1 cellular context compared by ENCODE assay signal in genomic region chr14:88799522-88799921, GRCh38.
TF ChIP-seq lines count a peak whose summit lies in the region.

No MANE protein-coding gene starts in this region.

TF ChIP-seq in A549, 52 proteins besides CTCF, POLR2A, EP300 and RAD21:
- TF ChIP-seq, protein P1, sequence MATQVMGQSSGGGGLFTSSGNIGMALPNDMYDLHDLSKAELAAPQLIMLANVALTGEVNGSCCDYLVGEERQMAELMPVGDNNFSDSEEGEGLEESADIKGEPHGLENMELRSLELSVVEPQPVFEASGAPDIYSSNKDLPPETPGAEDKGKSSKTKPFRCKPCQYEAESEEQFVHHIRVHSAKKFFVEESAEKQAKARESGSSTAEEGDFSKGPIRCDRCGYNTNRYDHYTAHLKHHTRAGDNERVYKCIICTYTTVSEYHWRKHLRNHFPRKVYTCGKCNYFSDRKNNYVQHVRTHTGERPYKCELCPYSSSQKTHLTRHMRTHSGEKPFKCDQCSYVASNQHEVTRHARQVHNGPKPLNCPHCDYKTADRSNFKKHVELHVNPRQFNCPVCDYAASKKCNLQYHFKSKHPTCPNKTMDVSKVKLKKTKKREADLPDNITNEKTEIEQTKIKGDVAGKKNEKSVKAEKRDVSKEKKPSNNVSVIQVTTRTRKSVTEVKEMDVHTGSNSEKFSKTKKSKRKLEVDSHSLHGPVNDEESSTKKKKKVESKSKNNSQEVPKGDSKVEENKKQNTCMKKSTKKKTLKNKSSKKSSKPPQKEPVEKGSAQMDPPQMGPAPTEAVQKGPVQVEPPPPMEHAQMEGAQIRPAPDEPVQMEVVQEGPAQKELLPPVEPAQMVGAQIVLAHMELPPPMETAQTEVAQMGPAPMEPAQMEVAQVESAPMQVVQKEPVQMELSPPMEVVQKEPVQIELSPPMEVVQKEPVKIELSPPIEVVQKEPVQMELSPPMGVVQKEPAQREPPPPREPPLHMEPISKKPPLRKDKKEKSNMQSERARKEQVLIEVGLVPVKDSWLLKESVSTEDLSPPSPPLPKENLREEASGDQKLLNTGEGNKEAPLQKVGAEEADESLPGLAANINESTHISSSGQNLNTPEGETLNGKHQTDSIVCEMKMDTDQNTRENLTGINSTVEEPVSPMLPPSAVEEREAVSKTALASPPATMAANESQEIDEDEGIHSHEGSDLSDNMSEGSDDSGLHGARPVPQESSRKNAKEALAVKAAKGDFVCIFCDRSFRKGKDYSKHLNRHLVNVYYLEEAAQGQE (IDR thresholded peaks at IDR 0.05) = no peak
- TF ChIP-seq MAFK (IDR thresholded peaks at IDR 0.05; ENCODE audit: partially characterized antibody) = peak; percentile 44
- no peak for TF ChIP-seq NFE2L2 (conservative IDR thresholded peaks at IDR 0.05; ENCODE audit: low read length)
- TF ChIP-seq KDM1A (IDR thresholded peaks at IDR 0.05; ENCODE audit: low read depth) = no peak
- no peak for TF ChIP-seq BHLHE40 (IDR thresholded peaks at IDR 0.05; ENCODE audit: low read depth, low read length)
- no peak for TF ChIP-seq ZSCAN20 (CRISPR knock-in tag; IDR thresholded peaks at IDR 0.05)
- no peak for TF ChIP-seq HOXB13 (CRISPR knock-in tag; IDR thresholded peaks at IDR 0.05; ENCODE audit: low read depth)
- TF ChIP-seq RFX5 (IDR thresholded peaks at IDR 0.05) = no peak
